In genomic region chr5:157828031-157828948, GRCh38 we compare ENCODE assay signal across 11 cellular contexts. TPM values are rescaled to one million over a fixed set of nuclear protein-coding genes. Genes with fewer than 3 reads are reported as not detected.
DNase-seq lines count a peak whose midpoint lies in the region; ATAC-seq and TF ChIP-seq lines count a peak whose summit lies in the region.
"Had no signal": no experiment of that assay in that cellular context is flagged by ENCODE, and none has a peak within 500 bp of the region (broad histone marks: within the 10 kb centered on the region; RNA-seq: fewer than 3 reads in every experiment).

No MANE protein-coding gene starts in this region.

- peak overlapping the region; percentile 55 for H3K27ac Mint-ChIP-seq in activated T-cell treated with anti-CD3 and anti-CD28 coated beads, Interleukin-2, amount 50 U/mL, for 24 hours
- peak overlapping the region; percentile 58 for H3K27ac Mint-ChIP-seq in activated CD8-positive, alpha-beta T cell treated with anti-CD3 and anti-CD28 coated beads, Interleukin-2, amount 10 ng/mL, durations not matched to agents 7 days and 5 days
- H3K27ac Mint-ChIP-seq in stimulated activated naive CD8-positive, alpha-beta T cell treated with anti-CD3 and anti-CD28 coated beads, Interleukin-15, amount 100 ng/mL, for 72 hours: peak overlapping the region; percentile 41 to 50
- H3K27ac Mint-ChIP-seq: dendritic cell treated with granulocyte-macrophage colony-stimulating factor and Interleukin-4, amounts not matched to agents 40 ng/mL and 50 ng/mL, for 4 days had no signal

- no peak for TF ChIP-seq CTCF in left ventricle myocardium inferior (IDR thresholded peaks at IDR 0.05; ENCODE audit: borderline replicate concordance)

- H3K27me3 Mint-ChIP-seq in activated T-cell treated with anti-CD3 and anti-CD28 coated beads, Interleukin-2, amount 50 U/mL, for 24 hours: no peaks in the 10 kb centered on the region
- H3K27me3 Mint-ChIP-seq in activated T-cell treated with anti-CD3 and anti-CD28 coated beads, Interleukin-2, amount 50 U/mL, for 4 hours (ENCODE audit: low read depth): no peaks in the 10 kb centered on the region
- H3K27me3 Mint-ChIP-seq in activated CD8-positive, alpha-beta T cell treated with anti-CD3 and anti-CD28 coated beads, Interleukin-2, amount 10 ng/mL, durations not matched to agents 7 days and 5 days (ENCODE audit: low read depth): no peaks in the 10 kb centered on the region
- no peaks in the 10 kb centered on the region for H3K27me3 Mint-ChIP-seq in stimulated activated naive CD8-positive, alpha-beta T cell treated with anti-CD3 and anti-CD28 coated beads, Interleukin-15, amount 100 ng/mL, for 72 hours
- H3K27me3 Mint-ChIP-seq: dendritic cell treated with granulocyte-macrophage colony-stimulating factor and Interleukin-4, amounts not matched to agents 40 ng/mL and 50 ng/mL, for 4 days had no signal

- H3K4me3 Mint-ChIP-seq in activated T-cell treated with anti-CD3 and anti-CD28 coated beads, Interleukin-2, amount 50 U/mL, for 24 hours: no peak overlapping the region
- no peak overlapping the region for H3K4me3 Mint-ChIP-seq in activated T-cell treated with anti-CD3 and anti-CD28 coated beads, Interleukin-2, amount 50 U/mL, for 4 hours
- no peak overlapping the region for H3K4me3 Mint-ChIP-seq in activated CD8-positive, alpha-beta T cell treated with anti-CD3 and anti-CD28 coated beads, Interleukin-2, amount 10 ng/mL, durations not matched to agents 7 days and 5 days
- peak overlapping the region; percentile 29 to 48 for H3K4me3 Mint-ChIP-seq in stimulated activated naive CD8-positive, alpha-beta T cell treated with anti-CD3 and anti-CD28 coated beads, Interleukin-15, amount 100 ng/mL, for 72 hours
- H3K4me3 Mint-ChIP-seq: dendritic cell treated with granulocyte-macrophage colony-stimulating factor and Interleukin-4, amounts not matched to agents 40 ng/mL and 50 ng/mL, for 4 days had no signal

- H3K36me3 ChIP-seq in left ventricle myocardium inferior: no peaks in the 10 kb centered on the region

- POLR2A ChIA-PET in activated CD8-positive, alpha-beta T cell treated with anti-CD3 and anti-CD28 coated beads, Interleukin-2, amount 10 ng/mL, durations not matched to agents 7 days and 5 days (lab: Charles Lee): no interaction called here

- CTCF ChIA-PET in activated CD8-positive, alpha-beta T cell treated with anti-CD3 and anti-CD28 coated beads, Interleukin-2, amount 10 ng/mL, durations not matched to agents 7 days and 5 days (lab: Charles Lee): interaction anchor here (0.9 to 1.7 kb wide), 6 partner anchors 8 to 29 kb away, joined by 3 to 8 read pairs (median 4); no protein-coding TSS in a partner anchor

- no peaks in the 10 kb centered on the region for H3K9me3 ChIP-seq in left ventricle myocardium inferior (replicated peaks)

- no peaks in the 10 kb centered on the region for H3K9me3 Mint-ChIP-seq in activated T-cell treated with anti-CD3 and anti-CD28 coated beads, Interleukin-2, amount 50 U/mL, for 24 hours
- no peaks in the 10 kb centered on the region for H3K9me3 Mint-ChIP-seq in activated T-cell treated with anti-CD3 and anti-CD28 coated beads, Interleukin-2, amount 50 U/mL, for 4 hours
- H3K9me3 Mint-ChIP-seq in activated CD8-positive, alpha-beta T cell treated with anti-CD3 and anti-CD28 coated beads, Interleukin-2, amount 10 ng/mL, durations not matched to agents 7 days and 5 days (ENCODE audit: insufficient read depth): no peaks in the 10 kb centered on the region
- H3K9me3 Mint-ChIP-seq in stimulated activated naive CD8-positive, alpha-beta T cell treated with anti-CD3 and anti-CD28 coated beads, Interleukin-15, amount 100 ng/mL, for 72 hours: no peaks in the 10 kb centered on the region
- H3K9me3 Mint-ChIP-seq: dendritic cell treated with granulocyte-macrophage colony-stimulating factor and Interleukin-4, amounts not matched to agents 40 ng/mL and 50 ng/mL, for 4 days had no signal

- no peak for ATAC-seq in activated T-cell treated with anti-CD3 and anti-CD28 coated beads, Interleukin-2, amount 50 U/mL, for 4 hours
- peak; percentile 55 for ATAC-seq in activated CD8-positive, alpha-beta T cell treated with anti-CD3 and anti-CD28 coated beads, Interleukin-2, amount 10 ng/mL, durations not matched to agents 7 days and 5 days
- peak; percentile 53 for ATAC-seq in stimulated activated naive CD8-positive, alpha-beta T cell treated with anti-CD3 and anti-CD28 coated beads, Interleukin-15, amount 100 ng/mL, for 72 hours
- no peak for ATAC-seq in GM19455 (IDR thresholded peaks at IDR 0.05; ENCODE audit: unreplicated experiment)

- H3K27ac ChIP-seq in left ventricle myocardium inferior (replicated peaks): peak overlapping the region; percentile 58

- intact Hi-C loops in left ventricle myocardium inferior (cut with micrococcal nuclease): no loop called here

- H3K4me3 ChIP-seq in left ventricle myocardium inferior: no peak overlapping the region

- no peaks in the 10 kb centered on the region for H3K27me3 ChIP-seq in left ventricle myocardium inferior (ENCODE audit: low read depth)

- peaks cover 24% of the 10 kb centered on the region for H3K36me3 Mint-ChIP-seq in activated T-cell treated with anti-CD3 and anti-CD28 coated beads, Interleukin-2, amount 50 U/mL, for 24 hours (ENCODE audit: low read depth)
- peaks cover 3% of the 10 kb centered on the region for H3K36me3 Mint-ChIP-seq in activated T-cell treated with anti-CD3 and anti-CD28 coated beads, Interleukin-2, amount 50 U/mL, for 4 hours (ENCODE audit: insufficient read depth)
- H3K36me3 Mint-ChIP-seq in activated CD8-positive, alpha-beta T cell treated with anti-CD3 and anti-CD28 coated beads, Interleukin-2, amount 10 ng/mL, durations not matched to agents 7 days and 5 days (ENCODE audit: low read depth): no peaks in the 10 kb centered on the region

- DNase-seq in activated T-cell treated with anti-CD3 and anti-CD28 coated beads, Interleukin-2, amount 50 U/mL, for 24 hours: no peak
- DNase-seq in activated T-cell treated with anti-CD3 and anti-CD28 coated beads, Interleukin-2, amount 50 U/mL, for 4 hours: no peak
- no peak for DNase-seq in activated CD8-positive, alpha-beta T cell treated with anti-CD3 and anti-CD28 coated beads, Interleukin-2, amount 10 ng/mL, durations not matched to agents 7 days and 5 days
- DNase-seq in left ventricle myocardium inferior (no peak), pons (ENCODE audit: low spot score) (no peak)
- DNase-seq in stimulated activated naive CD8-positive, alpha-beta T cell treated with anti-CD3 and anti-CD28 coated beads, Interleukin-15, amount 100 ng/mL, for 72 hours: no peak
- DNase-seq in stimulated activated CD4-positive, alpha-beta T cell treated with anti-CD3 and anti-CD28 coated beads, Interleukin-2, amount 100 ng/mL, for 24 hours: no peak
- DNase-seq: kidney, NCI-H187 treated with DMSO at 0.1 percent for 48 hours had no signal

- peaks cover 54% of the 10 kb centered on the region for H3K4me1 Mint-ChIP-seq in activated T-cell treated with anti-CD3 and anti-CD28 coated beads, Interleukin-2, amount 50 U/mL, for 24 hours (ENCODE audit: low read depth)
- H3K4me1 Mint-ChIP-seq in activated T-cell treated with anti-CD3 and anti-CD28 coated beads, Interleukin-2, amount 50 U/mL, for 4 hours (ENCODE audit: low read depth): peaks cover 47% of the 10 kb centered on the region
- peaks cover 15% of the 10 kb centered on the region for H3K4me1 Mint-ChIP-seq in activated CD8-positive, alpha-beta T cell treated with anti-CD3 and anti-CD28 coated beads, Interleukin-2, amount 10 ng/mL, durations not matched to agents 7 days and 5 days (ENCODE audit: low read depth)
- H3K4me1 Mint-ChIP-seq in stimulated activated naive CD8-positive, alpha-beta T cell treated with anti-CD3 and anti-CD28 coated beads, Interleukin-15, amount 100 ng/mL, for 72 hours: peaks cover 37% of the 10 kb centered on the region

- H3K4me1 ChIP-seq in left ventricle myocardium inferior: peaks cover 61% of the 10 kb centered on the region

RNA-seq across cellular contexts. Expression of gene CLINT1, which starts 30.7 kb away (rescaled TPM):
- total RNA-seq in activated T-cell treated with anti-CD3 and anti-CD28 coated beads, Interleukin-2, amount 50 U/mL, for 4 hours: 10 to 100 TPM; 90.0 to 99.1 (median 92.5) TPM
- 10 to 100 TPM; 65.7 to 67.2 TPM for total RNA-seq in activated CD8-positive, alpha-beta T cell treated with anti-CD3 and anti-CD28 coated beads, Interleukin-2, amount 10 ng/mL, durations not matched to agents 7 days and 5 days
- 48.6 TPM for total RNA-seq in left ventricle myocardium inferior

Comparison
In these comparisons a context has a peak if more than half of its experiments do, and no peak if none do; other contexts are left out.
1. H3K4me3 Mint-ChIP-seq: peak in stimulated activated naive CD8-positive, alpha-beta T cell treated with anti-CD3 and anti-CD28 coated beads, Interleukin-15, amount 100 ng/mL, for 72 hours (2 of 2); none in activated T-cell treated with anti-CD3 and anti-CD28 coated beads, Interleukin-2, amount 50 U/mL, for 24 hours (single experiment), activated T-cell treated with anti-CD3 and anti-CD28 coated beads, Interleukin-2, amount 50 U/mL, for 4 hours (single experiment) and activated CD8-positive, alpha-beta T cell treated with anti-CD3 and anti-CD28 coated beads, Interleukin-2, amount 10 ng/mL, durations not matched to agents 7 days and 5 days (single experiment).
2. ATAC-seq: peak in activated CD8-positive, alpha-beta T cell treated with anti-CD3 and anti-CD28 coated beads, Interleukin-2, amount 10 ng/mL, durations not matched to agents 7 days and 5 days (single experiment) and stimulated activated naive CD8-positive, alpha-beta T cell treated with anti-CD3 and anti-CD28 coated beads, Interleukin-15, amount 100 ng/mL, for 72 hours (single experiment); none in activated T-cell treated with anti-CD3 and anti-CD28 coated beads, Interleukin-2, amount 50 U/mL, for 4 hours (0 of 2) and GM19455 (single experiment).
3. Peak in every context shown above with its lines, with median percentiles within 50 percentile points of each other: H3K27ac Mint-ChIP-seq.